ENCODE assay signal across 8 cellular contexts in genomic region chr10:100528885-100529472, GRCh38. TPM values are rescaled to one million over a fixed set of nuclear protein-coding genes. Genes with fewer than 3 reads are reported as not detected.
DNase-seq lines count a peak whose midpoint lies in the region; ATAC-seq, FAIRE-seq and TF ChIP-seq lines count a peak whose summit lies in the region.

No MANE protein-coding gene starts in this region.

- POLR2A ChIA-PET in MCF 10A (lab: Yijun Ruan, JAX) = interaction anchor here (0.6 to 2.5 kb wide), 6 partner anchors 11 to 1461 kb away, joined by 3 to 7 read pairs (median 3); partner anchors contain the start of gene SCD

- H3K27ac Mint-ChIP-seq in MCF 10A (ENCODE audit: low read depth, unreplicated experiment) = peak overlapping the region; percentile 94
- H3K27ac Mint-ChIP-seq in type B pancreatic cell = peak overlapping the region; percentile 85

- H3K4me1 ChIP-seq in lower lobe of right lung = peaks cover 19% of the 10 kb centered on the region

- peak overlapping the region; percentile 90 for H3K4me3 ChIP-seq in lower lobe of right lung

- peak; percentile 17 for FAIRE-seq in GM12892 (lab: Jason Lieb, UNC)

- ATAC-seq in lower lobe of right lung = no peak
- ATAC-seq in GM21381 (IDR thresholded peaks at IDR 0.05; ENCODE audit: unreplicated experiment) = no peak

- H3K36me3 ChIP-seq in lower lobe of right lung = peaks cover 32% of the 10 kb centered on the region

- H3K27me3 ChIP-seq in lower lobe of right lung (ENCODE audit: low read depth) = no peaks in the 10 kb centered on the region

- H3K9me3 Mint-ChIP-seq in MCF 10A (ENCODE audit: unreplicated experiment) (no peaks in the 10 kb centered on the region), type B pancreatic cell (no peaks in the 10 kb centered on the region)

- BruUV-seq in MCF 10A (replicated peaks; lab: Mats Ljungman, UMichigan) = no TSS peak

- H3K4me1 Mint-ChIP-seq in MCF 10A (ENCODE audit: insufficient read depth, unreplicated experiment) (peaks cover 12% of the 10 kb centered on the region), type B pancreatic cell (ENCODE audit: unreplicated experiment) (peaks cover 14% of the 10 kb centered on the region)

- intact Hi-C loops in MCF 10A (cut with micrococcal nuclease) (no loop called here), lower lobe of right lung (cut with DNase I) (no loop called here)

- H3K27me3 Mint-ChIP-seq in MCF 10A (ENCODE audit: insufficient read depth, unreplicated experiment) (no peaks in the 10 kb centered on the region), type B pancreatic cell (no peaks in the 10 kb centered on the region)

- no peaks in the 10 kb centered on the region for H3K9me3 ChIP-seq in lower lobe of right lung

- no peak for TF ChIP-seq CTCF in MCF 10A (IDR thresholded peaks at IDR 0.05; ENCODE audit: unreplicated experiment)
- TF ChIP-seq CTCF in lower lobe of right lung (IDR thresholded peaks at IDR 0.05) = no peak
- TF ChIP-seq CTCF in type B pancreatic cell (conservative IDR thresholded peaks at IDR 0.05) = no peak

- no peak for DNase-seq in GM12892 (ENCODE audit: insufficient read length)
- peak; percentile 21 for DNase-seq in LHCN-M2 (ENCODE audit: low read depth)
- no peak for DNase-seq in MCF 10A (ENCODE audit: unreplicated experiment)
- peak; percentile 46 for DNase-seq in lower lobe of right lung
- no peak for DNase-seq in type B pancreatic cell (ENCODE audit: extremely low spot score, unreplicated experiment)
- DNase-seq in NCI-H128 (lab: John Stamatoyannopoulos, UW; ENCODE audit: unreplicated experiment) = no peak
- no peak for DNase-seq in NCI-H2227 (lab: John Stamatoyannopoulos, UW; ENCODE audit: unreplicated experiment)

- CTCF ChIA-PET in MCF 10A (lab: Yijun Ruan, JAX) = interaction anchor here (0.7 to 3.7 kb wide), 3 partner anchors 11 to 344 kb away, joined by 3 to 24 read pairs (median 3); no protein-coding TSS in a partner anchor

- peaks cover 19% of the 10 kb centered on the region for H3K36me3 Mint-ChIP-seq in MCF 10A (ENCODE audit: insufficient read depth, unreplicated experiment)
- H3K36me3 Mint-ChIP-seq in type B pancreatic cell = peaks cover 14% of the 10 kb centered on the region

- H3K27ac ChIP-seq in lower lobe of right lung = peak overlapping the region; percentile 78

- peak overlapping the region; percentile 90 for H3K4me3 Mint-ChIP-seq in MCF 10A (ENCODE audit: unreplicated experiment)
- H3K4me3 Mint-ChIP-seq in type B pancreatic cell = peak overlapping the region; percentile 100

- no peak for TF ChIP-seq POLR2A in GM12892 (IDR thresholded peaks at IDR 0.05; ENCODE audit: low read depth, low read length)

RNA-seq across cellular contexts. Expression of gene NDUFB8, which starts 0.7 kb away (rescaled TPM):
- polyA plus RNA-seq in GM12892 (2012; ENCODE audit: missing spikeins) = 342 TPM
- total RNA-seq in LHCN-M2 (2014; rRNA removed) (133 and 183 TPM in 2 replicates), MCF 10A (2022) (194 and 197 TPM in 2 replicates), lower lobe of right lung (119 TPM), type B pancreatic cell (ENCODE audit: low replicate concordance) (195 and 196 TPM in 2 replicates)
- 307 TPM for polyA plus RNA-seq in LHCN-M2 (2012)

RNA-seq across cellular contexts. Expression of gene HIF1AN, which starts 6.8 kb away (rescaled TPM):
- polyA plus RNA-seq in GM12892 (2012; ENCODE audit: missing spikeins) = 19.8 TPM
- total RNA-seq in LHCN-M2 (2014; rRNA removed) (6.3 and 8.9 TPM in 2 replicates), MCF 10A (2022) (40.1 and 41.0 TPM in 2 replicates), lower lobe of right lung (35.6 TPM), type B pancreatic cell (ENCODE audit: low replicate concordance) (53.2 and 62.9 TPM in 2 replicates)
- 29.7 TPM for polyA plus RNA-seq in LHCN-M2 (2012)

RNA-seq across cellular contexts. Expression of gene SEC31B, which starts 9.3 kb away (rescaled TPM):
- polyA plus RNA-seq in GM12892 (2012; ENCODE audit: missing spikeins) = 28.2 TPM
- total RNA-seq in LHCN-M2 (2014; rRNA removed) (1.5 and 2.6 TPM in 2 replicates), MCF 10A (2022) (10.6 and 14.0 TPM in 2 replicates), lower lobe of right lung (16.0 TPM), type B pancreatic cell (ENCODE audit: low replicate concordance) (8.9 and 20.9 TPM in 2 replicates)
- 0.91 TPM for polyA plus RNA-seq in LHCN-M2 (2012)

Comparison
In these comparisons a context has a peak if more than half of its experiments do, and no peak if none do; other contexts are left out.
1. DNase-seq: peak in LHCN-M2 (single experiment) and lower lobe of right lung (single experiment); none in GM12892 (single experiment), MCF 10A (single experiment), type B pancreatic cell (single experiment), NCI-H128 (single experiment) and NCI-H2227 (single experiment).